In the genomic region with DNA sequence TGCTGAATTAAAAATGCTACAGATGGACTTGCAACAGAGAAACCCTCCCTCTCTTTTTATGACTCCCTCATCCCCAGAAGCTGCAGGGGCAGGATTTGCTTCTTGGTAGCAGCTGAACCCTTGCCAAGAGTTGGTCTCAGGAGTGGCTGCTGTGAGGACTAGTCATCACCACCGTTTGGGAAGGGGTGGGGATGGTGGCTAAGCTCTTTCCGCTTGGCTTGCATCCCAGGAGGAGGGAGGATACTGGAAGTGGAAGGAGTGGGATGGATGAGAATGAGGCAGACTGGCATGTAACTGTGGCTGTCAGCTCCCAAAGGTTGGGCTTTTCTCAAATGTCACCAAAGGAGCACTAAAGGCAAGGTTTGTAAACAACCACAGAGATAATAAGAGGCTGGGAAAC, we compare ENCODE assay signal across 12 cellular contexts. TPM values are rescaled to one million over a fixed set of nuclear protein-coding genes. Genes with fewer than 3 reads are reported as not detected.
DNase-seq lines count a peak whose midpoint lies in the region; ATAC-seq, FAIRE-seq and TF ChIP-seq lines count a peak whose summit lies in the region.
"Had no signal": no experiment of that assay in that cellular context is flagged by ENCODE, and none has a peak within 500 bp of the region (broad histone marks: within the 10 kb centered on the region; RNA-seq: fewer than 3 reads in every experiment).

No MANE protein-coding gene starts in this region.

- no peak overlapping the region for H3K27ac ChIP-seq in hepatocyte

- ATAC-seq in HG03354 (IDR thresholded peaks at IDR 0.05; ENCODE audit: poor library complexity, severe bottlenecking, unreplicated experiment) = no peak
- ATAC-seq: effector memory CD8-positive, alpha-beta T cell; stimulated activated effector memory CD8-positive, alpha-beta T cell treated with anti-CD3 and anti-CD28 coated beads, Interleukin-12 subunit alpha, Interleukin-12 subunit beta, amount 100 ng/mL, for 72 hours had no signal

- H3K9me3 ChIP-seq in adipocyte (ENCODE audit: control insufficient read depth, low read length) (no peaks in the 10 kb centered on the region), hepatocyte (ENCODE audit: low read depth) (no peaks in the 10 kb centered on the region)

- H3K4me2 ChIP-seq in hepatocyte = no peak overlapping the region

- H3K27me3 ChIP-seq in adipocyte (replicated peaks; ENCODE audit: control insufficient read depth, insufficient read depth, low read length) = no peaks in the 10 kb centered on the region
- no peaks in the 10 kb centered on the region for H3K27me3 ChIP-seq in hepatocyte

- no peak overlapping the region for H3K4me3 ChIP-seq in AG10803 (ENCODE audit: low read length)
- H3K4me3 ChIP-seq in adipocyte (ENCODE audit: low read length) = no peak overlapping the region
- H3K4me3 ChIP-seq in hepatocyte = no peak overlapping the region
- H3K4me3 ChIP-seq: skin epidermis had no signal

- no peak for FAIRE-seq in GM12892 (lab: Jason Lieb, UNC)
- FAIRE-seq: HTR-8/SVneo had no signal

- no peaks in the 10 kb centered on the region for H3K9me2 ChIP-seq in hepatocyte (replicated peaks; ENCODE audit: insufficient read depth)

- H2AFZ ChIP-seq in hepatocyte = no peak overlapping the region

- H3K9ac ChIP-seq in adipocyte (ENCODE audit: low read length) = no peak overlapping the region

- H3K36me3 ChIP-seq in adipocyte (ENCODE audit: control insufficient read depth, insufficient read depth, low read length, severe bottlenecking) (no peaks in the 10 kb centered on the region), hepatocyte (replicated peaks; ENCODE audit: insufficient read depth, low read depth) (no peaks in the 10 kb centered on the region)

- TF ChIP-seq CTCF in AG10803 (conservative IDR thresholded peaks at IDR 0.05; ENCODE audit: low read length) (no peak), hepatocyte (IDR thresholded peaks at IDR 0.05; ENCODE audit: poor library complexity) (no peak)

- H3K79me2 ChIP-seq in hepatocyte = no peaks in the 10 kb centered on the region

- H3K4me1 ChIP-seq in adipocyte (ENCODE audit: control insufficient read depth, insufficient read depth, low read length) = peaks cover 8% of the 10 kb centered on the region
- H3K4me1 ChIP-seq in hepatocyte (ENCODE audit: insufficient read depth) = no peaks in the 10 kb centered on the region

- TF ChIP-seq POLR2A in GM12892 (IDR thresholded peaks at IDR 0.05; ENCODE audit: low read depth, low read length) = no peak

- DNase-seq in AG10803 (ENCODE audit: low read depth) = peak; percentile 84
- peak; percentile 96 for DNase-seq in HS-27A (ENCODE audit: low read depth)
- peak; percentile 64 for DNase-seq in adipocyte (ENCODE audit: low read depth)
- DNase-seq in hepatocyte (ENCODE audit: low spot score) = peak; percentile 23
- DNase-seq in GM12892 (ENCODE audit: insufficient read length) = no peak
- DNase-seq in cerebellum (ENCODE audit: low spot score) = no peak
- DNase-seq in HUDEP-2 (lab: John Stamatoyannopoulos, UW; ENCODE audit: unreplicated experiment in 76 of 76) = no peak
- DNase-seq: effector memory CD8-positive, alpha-beta T cell had no signal

- no peaks in the 10 kb centered on the region for H4K20me1 ChIP-seq in hepatocyte (ENCODE audit: insufficient read depth, poor library complexity, severe bottlenecking)

- 43% methylated on average over 2 of the region's 2 CpGs for WGBS in hepatocyte (ENCODE audit: low lambda C conversion rate, missing lambda C conversion rate)

RNA-seq across cellular contexts. Expression of gene COL24A1, which starts 50.8 kb away (rescaled TPM):
- total RNA-seq in hepatocyte = 2.7 and 3.3 TPM in 2 replicates
- polyA plus RNA-seq in hepatocyte = 2.4 and 3.2 TPM in 2 replicates
- 2.0 TPM for polyA plus RNA-seq in GM12892 (2012; ENCODE audit: missing spikeins)
- 15.2 TPM for total RNA-seq in cerebellum

Comparison
In these comparisons a context has a peak if more than half of its experiments do, and no peak if none do; other contexts are left out.
1. DNase-seq: peak in AG10803 (single experiment), HS-27A (single experiment), adipocyte (single experiment) and hepatocyte (single experiment); none in GM12892 (single experiment), cerebellum (single experiment) and HUDEP-2 (0 of 76).